Comparison of ENCODE assay signal across 29 cellular contexts in genomic region chr22:33381531-33382406, GRCh38.
DNase-seq lines count a peak whose midpoint lies in the region; ATAC-seq, FAIRE-seq and TF ChIP-seq lines count a peak whose summit lies in the region.
"Had no signal": no experiment of that assay in that cellular context is flagged by ENCODE, and none has a peak within 500 bp of the region (broad histone marks: within the 10 kb centered on the region; RNA-seq: fewer than 3 reads in every experiment).

No MANE protein-coding gene starts in this region.

- H2AFZ ChIP-seq in GM23248: no peak overlapping the region
- H2AFZ ChIP-seq: GM23338 had no signal

- H3K36me3 ChIP-seq in GM23248 (ENCODE audit: low read depth): no peaks in the 10 kb centered on the region
- H3K36me3 ChIP-seq: breast epithelium, upper lobe of right lung had no signal

- in situ Hi-C loops in GM23248 (cut with MboI): no loop called here

- FAIRE-seq in urothelium cell line (lab: Jason Lieb, UNC): peak; percentile 46
- FAIRE-seq: D721Med, GM12891, small intestine had no signal

- H3K9me2 ChIP-seq in GM23248 (ENCODE audit: insufficient read depth): no peaks in the 10 kb centered on the region

- peaks cover 22% of the 10 kb centered on the region for H3F3A ChIP-seq in GM23248 (ENCODE audit: insufficient read depth)

- TF ChIP-seq CTCF in mesothelial cell of epicardium (IDR thresholded peaks at IDR 0.05; ENCODE audit: unreplicated experiment): no peak

- peak overlapping the region; percentile 8; the same call in 1 of the 2 replicates for H3K9ac ChIP-seq in GM23248

- H3K36me3 Mint-ChIP-seq in mesothelial cell of epicardium: peaks cover 20% of the 10 kb centered on the region
- H3K36me3 Mint-ChIP-seq: activated CD8-positive, alpha-beta memory T cell treated with anti-CD3 and anti-CD28 coated beads, Interleukin-2, amount 10 ng/mL, durations not matched to agents 7 days and 5 days; CD14-positive monocyte had no signal

- no peak overlapping the region for H3K4me2 ChIP-seq in GM23248 (ENCODE audit: unreplicated experiment)
- H3K4me2 ChIP-seq: GM23338 had no signal

- H3K9me3 Mint-ChIP-seq in mesothelial cell of epicardium: peaks cover 25% of the 10 kb centered on the region

- DNase-seq in GM23248 (no peak), cerebellar cortex (ENCODE audit: low spot score) (peak; percentile 78), mesothelial cell of epicardium (ENCODE audit: low spot score in 2 of 2, unreplicated experiment in 2 of 2) (no peak), urothelium cell line (ENCODE audit: low spot score) (no peak), H4 (ENCODE audit: low spot score) (no peak), sciatic nerve (ENCODE audit: low spot score) (no peak)
- DNase-seq in central memory CD4-positive, alpha-beta T cell: no peak
- DNase-seq: activated CD4-positive, alpha-beta T cell treated with anti-CD3 and anti-CD28 coated beads, Interleukin-2, amount 10 ng/mL, durations not matched to agents 7 days and 5 days; activated CD8-positive, alpha-beta memory T cell treated with anti-CD3 and anti-CD28 coated beads, Interleukin-2, amount 10 ng/mL, durations not matched to agents 7 days and 5 days; activated naive CD4-positive, alpha-beta T cell treated with Interleukin-2 at 50 U/mL for 16 hours; gastrocnemius medialis; left cardiac atrium; naive thymus-derived CD8-positive, alpha-beta T cell; NCI-H1092; NCI-H187; NCI-H2171 treated with DMSO at 0.1 percent for 48 hours; NCI-H526; occipital lobe; Peyer's patch; SHP77 treated with DMSO at 0.1 percent for 48 hours; small intestine; stimulated activated CD4-positive, alpha-beta T cell treated with anti-CD3 and anti-CD28 coated beads, Interleukin-2, amount 100 ng/mL, for 24 hours; upper lobe of right lung had no signal

- 96 to 99% methylated on average over 10 of the region's 10 CpGs for WGBS in GM23248 (ENCODE audit: low coverage in 1 of 2, low lambda C conversion rate in 2 of 2, missing lambda C conversion rate in 2 of 2), 2 experiments

- H3K4me1 ChIP-seq in GM23248 (ENCODE audit: insufficient read depth): peaks cover 13% of the 10 kb centered on the region
- H3K4me1 ChIP-seq: breast epithelium, gastrocnemius medialis, Peyer's patch, upper lobe of right lung had no signal

- peak overlapping the region; percentile 81 for H3K27ac Mint-ChIP-seq in mesothelial cell of epicardium
- H3K27ac Mint-ChIP-seq: activated CD4-positive, alpha-beta T cell treated with anti-CD3 and anti-CD28 coated beads, Interleukin-2, amount 10 ng/mL, durations not matched to agents 7 days and 5 days; activated CD8-positive, alpha-beta memory T cell treated with anti-CD3 and anti-CD28 coated beads, Interleukin-2, amount 10 ng/mL, durations not matched to agents 7 days and 5 days; CD14-positive monocyte; dendritic cell treated with granulocyte-macrophage colony-stimulating factor and Interleukin-4, amounts not matched to agents 40 ng/mL and 50 ng/mL, for 4 days; GM23338; naive thymus-derived CD8-positive, alpha-beta T cell had no signal

- no peaks in the 10 kb centered on the region for H3K79me2 ChIP-seq in GM23248 (ENCODE audit: insufficient read depth)

- no peaks in the 10 kb centered on the region for H3K27me3 ChIP-seq in GM23248 (replicated peaks; ENCODE audit: insufficient read depth)
- H3K27me3 ChIP-seq: breast epithelium, gastrocnemius medialis, Peyer's patch, upper lobe of right lung had no signal

- no peak for ATAC-seq in sciatic nerve
- ATAC-seq: activated CD8-positive, alpha-beta memory T cell treated with anti-CD3 and anti-CD28 coated beads, Interleukin-2, amount 10 ng/mL, durations not matched to agents 7 days and 5 days; gastrocnemius medialis; GM23338; naive thymus-derived CD8-positive, alpha-beta T cell; upper lobe of right lung had no signal

- no peaks in the 10 kb centered on the region for H3K27me3 Mint-ChIP-seq in mesothelial cell of epicardium (ENCODE audit: low read depth)
- H3K27me3 Mint-ChIP-seq: activated CD4-positive, alpha-beta T cell treated with anti-CD3 and anti-CD28 coated beads, Interleukin-2, amount 10 ng/mL, durations not matched to agents 7 days and 5 days; activated CD8-positive, alpha-beta memory T cell treated with anti-CD3 and anti-CD28 coated beads, Interleukin-2, amount 10 ng/mL, durations not matched to agents 7 days and 5 days; dendritic cell treated with granulocyte-macrophage colony-stimulating factor and Interleukin-4, amounts not matched to agents 40 ng/mL and 50 ng/mL, for 4 days had no signal

- peak overlapping the region; percentile 62 for H3K27ac ChIP-seq in GM23248
- H3K27ac ChIP-seq: breast epithelium, gastrocnemius medialis, Peyer's patch, upper lobe of right lung had no signal

- no peaks in the 10 kb centered on the region for H3K9me3 ChIP-seq in GM23248 (ENCODE audit: low read depth)
- H3K9me3 ChIP-seq: gastrocnemius medialis, Peyer's patch had no signal

- peaks cover 19% of the 10 kb centered on the region for H3K4me1 Mint-ChIP-seq in mesothelial cell of epicardium
- H3K4me1 Mint-ChIP-seq: activated CD4-positive, alpha-beta T cell treated with anti-CD3 and anti-CD28 coated beads, Interleukin-2, amount 10 ng/mL, durations not matched to agents 7 days and 5 days; activated CD8-positive, alpha-beta memory T cell treated with anti-CD3 and anti-CD28 coated beads, Interleukin-2, amount 10 ng/mL, durations not matched to agents 7 days and 5 days; CD14-positive monocyte; GM23338; naive thymus-derived CD8-positive, alpha-beta T cell had no signal

- intact Hi-C loops in sciatic nerve (cut with DNase I): no loop called here

- no peaks in the 10 kb centered on the region for H4K20me1 ChIP-seq in GM23248 (ENCODE audit: insufficient read depth)

- H3K4me3 Mint-ChIP-seq in mesothelial cell of epicardium: no peak overlapping the region
- H3K4me3 Mint-ChIP-seq: activated CD4-positive, alpha-beta T cell treated with anti-CD3 and anti-CD28 coated beads, Interleukin-2, amount 10 ng/mL, durations not matched to agents 7 days and 5 days; activated CD8-positive, alpha-beta memory T cell treated with anti-CD3 and anti-CD28 coated beads, Interleukin-2, amount 10 ng/mL, durations not matched to agents 7 days and 5 days; CD14-positive monocyte; dendritic cell treated with granulocyte-macrophage colony-stimulating factor and Interleukin-4, amounts not matched to agents 40 ng/mL and 50 ng/mL, for 4 days; GM23338 had no signal

- H3K4me3 ChIP-seq in GM23248: no peak overlapping the region
- H3K4me3 ChIP-seq: breast epithelium, gastrocnemius medialis, GM23338, Peyer's patch, upper lobe of right lung had no signal
